Comparison of ENCODE assay signal across 22 cellular contexts in the genomic region with DNA sequence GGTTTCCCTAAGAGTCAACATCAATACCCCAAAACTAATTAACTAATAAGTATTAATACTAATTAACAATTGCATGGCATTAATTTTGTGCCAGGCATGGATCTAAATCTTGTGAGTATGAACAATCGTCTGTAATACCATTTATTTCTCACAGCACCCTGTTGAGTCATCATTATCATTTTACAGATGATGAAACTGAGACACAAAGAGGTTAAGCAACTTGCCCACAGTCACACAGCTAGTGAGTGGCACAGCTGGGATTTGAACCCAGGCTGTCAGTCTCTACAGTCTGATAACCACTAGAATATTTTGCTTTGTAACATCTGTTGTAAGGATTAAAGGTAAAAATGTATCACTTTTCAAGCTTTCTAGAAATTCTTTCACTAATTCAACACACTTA.
"Had no signal": no experiment of that assay in that cellular context is flagged by ENCODE, and none has a peak within 500 bp of the region (broad histone marks: within the 10 kb centered on the region; RNA-seq: fewer than 3 reads in every experiment).

No MANE protein-coding gene starts in this region.

- H3K4me3 ChIP-seq: cardiac muscle cell, heart right ventricle, left lung, lung, sigmoid colon, thoracic aorta, upper lobe of right lung had no signal

- ATAC-seq: activated CD4-positive, alpha-beta T cell treated with anti-CD3 and anti-CD28 coated beads for 36 hours; heart right ventricle; left lung; naive thymus-derived CD4-positive, alpha-beta T cell; upper lobe of right lung had no signal

- H3K27ac ChIP-seq: heart right ventricle, left lung, sigmoid colon, thoracic aorta, upper lobe of right lung had no signal

- H3K4me1 ChIP-seq: heart right ventricle, left lung, sigmoid colon, upper lobe of right lung had no signal

- H3K9me3 ChIP-seq: heart right ventricle, left lung, sigmoid colon, thoracic aorta, upper lobe of right lung had no signal

- H3K36me3 ChIP-seq: cardiac muscle cell, heart right ventricle, left lung, sigmoid colon, thoracic aorta, upper lobe of right lung had no signal

- H3K27me3 ChIP-seq: cardiac muscle cell, left lung, sigmoid colon, upper lobe of right lung had no signal

- FAIRE-seq: endometrium had no signal

- DNase-seq: activated B cell treated with CpG ODN at 0.5 μM for 24 hours; activated CD4-positive, alpha-beta T cell treated with anti-CD3 and anti-CD28 coated beads for 36 hours; activated CD4-positive, alpha-beta T cell treated with anti-CD3 and anti-CD28 coated beads, Interleukin-2, amount 50 U/mL, for 4 hours; activated naive CD4-positive, alpha-beta T cell treated with Interleukin-2 at 50 U/mL for 16 hours; activated naive CD8-positive, alpha-beta T cell treated with anti-CD3 and anti-CD28 coated beads for 36 hours; activated T-cell treated with anti-CD3 and anti-CD28 coated beads, Interleukin-2, amount 50 U/mL, for 48 hours; amygdala; effector CD4-positive, alpha-beta T cell; heart right ventricle; kidney glomerular epithelial cell; left lung; naive thymus-derived CD4-positive, alpha-beta T cell; retina; sigmoid colon; stimulated activated CD4-positive, alpha-beta T cell treated with anti-CD3 and anti-CD28 coated beads, Interleukin-2, amount 100 ng/mL, for 48 hours; stimulated activated naive CD4-positive, alpha-beta T cell; T1000; upper lobe of right lung had no signal
